Comparison of ENCODE assay signal across 13 cellular contexts in genomic region chr9:129867138-129868032, GRCh38. TPM values are rescaled to one million over a fixed set of nuclear protein-coding genes. Genes with fewer than 3 reads are reported as not detected.
DNase-seq lines count a peak whose midpoint lies in the region; ATAC-seq and TF ChIP-seq lines count a peak whose summit lies in the region.
"Had no signal": no experiment of that assay in that cellular context is flagged by ENCODE, and none has a peak within 500 bp of the region (broad histone marks: within the 10 kb centered on the region; RNA-seq: fewer than 3 reads in every experiment).

No MANE protein-coding gene starts in this region.

- peaks cover 99% of the 10 kb centered on the region for H3K4me1 ChIP-seq in CD4-positive, alpha-beta memory T cell (ENCODE audit: insufficient read depth, low read length)

- no peaks in the 10 kb centered on the region for H3K27me3 Mint-ChIP-seq in CD4-positive, alpha-beta memory T cell
- H3K27me3 Mint-ChIP-seq in activated T-cell treated with anti-CD3 and anti-CD28 coated beads, Interleukin-2, amount 50 U/mL, for 24 hours = no peaks in the 10 kb centered on the region
- H3K27me3 Mint-ChIP-seq: stimulated activated memory B cell treated with anti-CD40 and anti-IgM and Interleukin-4, amounts not matched to agents 10 μg/mL and 1 μg/mL and 100 μg/mL, for 72 hours had no signal

- H3K27me3 ChIP-seq in CD4-positive, alpha-beta memory T cell (ENCODE audit: insufficient read depth, low read length) = no peaks in the 10 kb centered on the region
- no peaks in the 10 kb centered on the region for H3K27me3 ChIP-seq in HL-60 (ENCODE audit: insufficient read depth, poor library complexity, severe bottlenecking)

- peak overlapping the region; percentile 74 to 98 (median 92) for H3K27ac Mint-ChIP-seq in CD4-positive, alpha-beta memory T cell
- H3K27ac Mint-ChIP-seq in activated T-cell treated with anti-CD3 and anti-CD28 coated beads, Interleukin-2, amount 50 U/mL, for 24 hours = peak overlapping the region; percentile 89

- no peaks in the 10 kb centered on the region for H3K36me3 ChIP-seq in CD4-positive, alpha-beta memory T cell (ENCODE audit: insufficient read depth, low read length)

- intact Hi-C loops in CD4-positive, alpha-beta memory T cell (cut with micrococcal nuclease) = no loop called here

- peak overlapping the region in 6 of 8 donors; percentile 27 to 76 (median 64) for H3K4me3 Mint-ChIP-seq in CD4-positive, alpha-beta memory T cell
- peak overlapping the region; percentile 15 for H3K4me3 Mint-ChIP-seq in activated T-cell treated with anti-CD3 and anti-CD28 coated beads, Interleukin-2, amount 50 U/mL, for 24 hours
- H3K4me3 Mint-ChIP-seq: stimulated activated memory B cell treated with anti-CD40 and anti-IgM and Interleukin-4, amounts not matched to agents 10 μg/mL and 1 μg/mL and 100 μg/mL, for 72 hours had no signal

- H3K36me3 Mint-ChIP-seq in CD4-positive, alpha-beta memory T cell = peaks cover 35 to 41% of the 10 kb centered on the region in 2 donors
- H3K36me3 Mint-ChIP-seq in activated T-cell treated with anti-CD3 and anti-CD28 coated beads, Interleukin-2, amount 50 U/mL, for 24 hours (ENCODE audit: low read depth) = peaks cover 80% of the 10 kb centered on the region

- no peak for ATAC-seq in HG02870 (IDR thresholded peaks at IDR 0.05; ENCODE audit: unreplicated experiment)
- ATAC-seq: stimulated activated memory B cell treated with anti-CD40 and anti-IgM and Interleukin-4, amounts not matched to agents 10 μg/mL and 1 μg/mL and 100 μg/mL, for 72 hours had no signal

- H3K4me1 Mint-ChIP-seq in CD4-positive, alpha-beta memory T cell = peaks cover 51 to 98% (median 80%) of the 10 kb centered on the region in 4 donors
- H3K4me1 Mint-ChIP-seq in activated T-cell treated with anti-CD3 and anti-CD28 coated beads, Interleukin-2, amount 50 U/mL, for 24 hours (ENCODE audit: low read depth) = peaks cover 86% of the 10 kb centered on the region

- TF ChIP-seq CTCF in HL-60 (IDR thresholded peaks at IDR 0.05; ENCODE audit: insufficient read depth, low read length) = no peak

- POLR2A ChIA-PET in CD4-positive, alpha-beta memory T cell (lab: Charles Lee; ENCODE audit: partially characterized antibody) = interaction anchor here (0.6 to 16.5 kb wide), 11 partner anchors 11 to 186 kb away, joined by 3 to 423 read pairs (median 4); partner anchors contain the start of genes C9orf78, GPR107 and USP20

- H3K9me3 ChIP-seq in CD4-positive, alpha-beta memory T cell (ENCODE audit: control insufficient read depth in 1 of 2, low read length in 2 of 2) = no peaks in the 10 kb centered on the region
- H3K9me3 ChIP-seq: left ventricle myocardium inferior had no signal

- peak overlapping the region; percentile 90 for H3K27ac ChIP-seq in CD4-positive, alpha-beta memory T cell (ENCODE audit: low read depth, low read length)
- H3K27ac ChIP-seq in HL-60 (replicated peaks) = peak overlapping the region; percentile 88
- H3K27ac ChIP-seq: left ventricle myocardium inferior had no signal

- H3K4me3 ChIP-seq in CD4-positive, alpha-beta memory T cell (ENCODE audit: low read length in 2 of 2) = peak overlapping the region in 1 of 2 donors; percentile 8
- H3K4me3 ChIP-seq in HL-60 (replicated peaks; ENCODE audit: insufficient read depth, low read length) = no peak overlapping the region
- H3K4me3 ChIP-seq: left ventricle myocardium inferior had no signal

- CTCF ChIA-PET in CD4-positive, alpha-beta memory T cell (lab: Charles Lee; ENCODE audit: partially characterized antibody) = interaction anchor here (1.1 to 5.5 kb wide), 3 partner anchors 11 to 19 kb away, joined by 3 to 34 read pairs (median 3); no protein-coding TSS in a partner anchor

- H3K9me3 Mint-ChIP-seq in CD4-positive, alpha-beta memory T cell = no peaks in the 10 kb centered on the region
- H3K9me3 Mint-ChIP-seq in activated T-cell treated with anti-CD3 and anti-CD28 coated beads, Interleukin-2, amount 50 U/mL, for 24 hours = no peaks in the 10 kb centered on the region
- H3K9me3 Mint-ChIP-seq: stimulated activated memory B cell treated with anti-CD40 and anti-IgM and Interleukin-4, amounts not matched to agents 10 μg/mL and 1 μg/mL and 100 μg/mL, for 72 hours had no signal

- DNase-seq in CD4-positive, alpha-beta memory T cell = no peak
- no peak for DNase-seq in HL-60 (ENCODE audit: low read depth in 1 of 2, low spot score in 1 of 2)
- DNase-seq in activated T-cell treated with anti-CD3 and anti-CD28 coated beads, Interleukin-2, amount 50 U/mL, for 24 hours = peak; percentile 75
- peak; percentile 61 for DNase-seq in islet precursor cell
- no peak for DNase-seq in SHP77 treated with DMSO at 0.1 percent for 48 hours (lab: John Stamatoyannopoulos, UW)
- DNase-seq in NCI-H510A (lab: John Stamatoyannopoulos, UW) = no peak
- no peak for DNase-seq in T-helper 9 cell
- DNase-seq: Calu3, left ventricle myocardium inferior, NCI-H2227 treated with DMSO at 0.1 percent for 48 hours, Right ventricle myocardium superior had no signal

RNA-seq across cellular contexts. Expression of gene USP20, which starts 32.1 kb away (rescaled TPM):
- 100 to 1,000 TPM; 123 to 132 TPM for total RNA-seq in CD4-positive, alpha-beta memory T cell
- polyA plus RNA-seq in CD4-positive, alpha-beta memory T cell = 10 to 100 TPM; 36.5 to 55.9 TPM

RNA-seq across cellular contexts. Expression of gene C9orf78, which starts 32.3 kb away (rescaled TPM):
- 10 to 100 TPM; 95.5 to 96.9 TPM for total RNA-seq in CD4-positive, alpha-beta memory T cell
- 100 to 1,000 TPM; 204 to 206 TPM for polyA plus RNA-seq in CD4-positive, alpha-beta memory T cell

RNA-seq across cellular contexts. Expression of gene TOR1A, which starts 43.4 kb away (rescaled TPM):
- total RNA-seq in CD4-positive, alpha-beta memory T cell = 10 to 100 TPM; 39.8 to 41.9 TPM
- 10 to 100 TPM; 66.3 to 82.5 TPM for polyA plus RNA-seq in CD4-positive, alpha-beta memory T cell

Comparison
In these comparisons a context has a peak if more than half of its experiments do, and no peak if none do; other contexts are left out.
1. DNase-seq: peak in activated T-cell treated with anti-CD3 and anti-CD28 coated beads, Interleukin-2, amount 50 U/mL, for 24 hours (single experiment) and islet precursor cell (single experiment); none in CD4-positive, alpha-beta memory T cell (0 of 5), HL-60 (0 of 2), SHP77 treated with DMSO at 0.1 percent for 48 hours (single experiment), NCI-H510A (single experiment) and T-helper 9 cell (single experiment).